Comparison of ENCODE assay signal across 14 cellular contexts in genomic region chr18:28007841-28008240, GRCh38.
"Had no signal": no experiment of that assay in that cellular context is flagged by ENCODE, and none has a peak within 500 bp of the region (broad histone marks: within the 10 kb centered on the region; RNA-seq: fewer than 3 reads in every experiment).

No MANE protein-coding gene starts in this region.

- H3K4me3 ChIP-seq: dorsolateral prefrontal cortex, esophagus muscularis mucosa, psoas muscle, right lobe of liver had no signal

- H3K27ac ChIP-seq: esophagus muscularis mucosa, foreskin keratinocyte, psoas muscle, right lobe of liver had no signal

- H3K27me3 ChIP-seq: dorsolateral prefrontal cortex, esophagus muscularis mucosa, foreskin keratinocyte, right lobe of liver had no signal

- DNase-seq: activated CD4-positive, alpha-beta T cell treated with anti-CD3 and anti-CD28 coated beads, Interleukin-2, amount 50 U/mL, for 4 hours; activated CD8-positive, alpha-beta memory T cell treated with anti-CD3 and anti-CD28 coated beads, Interleukin-2, amount 10 ng/mL, durations not matched to agents 7 days and 5 days; activated effector memory CD4-positive, alpha-beta T cell treated with anti-CD3 and anti-CD28 coated beads, Interleukin-2, amount 50 U/mL, for 16 hours; activated T-cell treated with anti-CD3 and anti-CD28 coated beads, Interleukin-2, amount 50 U/mL, for 24 hours; amniotic stem cell; dorsolateral prefrontal cortex; foreskin keratinocyte; head of caudate nucleus; psoas muscle; right lobe of liver; stimulated activated CD4-positive, alpha-beta T cell treated with anti-CD3 and anti-CD28 coated beads, Interleukin-2, amount 100 ng/mL, for 24 hours; stimulated activated naive CD4-positive, alpha-beta T cell; substantia nigra had no signal

- H3K4me1 ChIP-seq: foreskin keratinocyte, psoas muscle, right lobe of liver had no signal

- H3K9me3 ChIP-seq: esophagus muscularis mucosa, psoas muscle, right lobe of liver had no signal
